In the genomic region with DNA sequence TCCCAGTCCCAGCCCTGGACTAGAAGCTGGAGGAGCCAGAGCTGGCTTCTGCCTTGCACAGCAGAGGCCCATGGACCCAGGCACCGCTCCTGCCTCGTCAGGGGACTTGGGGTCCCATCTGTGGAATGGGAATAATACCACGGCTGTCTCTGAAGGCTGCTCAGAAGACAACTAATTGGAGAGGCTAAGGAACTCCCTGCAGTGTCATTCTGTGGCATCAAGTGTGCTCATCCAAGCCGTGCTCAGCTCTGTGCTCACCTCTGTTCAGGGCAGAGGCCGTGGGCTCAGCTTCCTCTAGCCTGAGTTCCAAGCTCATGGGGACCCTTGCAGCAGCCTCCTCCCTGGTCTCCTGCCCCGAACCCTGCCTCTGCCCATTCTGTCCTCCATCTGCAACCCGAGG, we compare ENCODE assay signal across 18 cellular contexts. TPM values are rescaled to one million over a fixed set of nuclear protein-coding genes. Genes with fewer than 3 reads are reported as not detected.
DNase-seq lines count a peak whose midpoint lies in the region; ATAC-seq, FAIRE-seq and TF ChIP-seq lines count a peak whose summit lies in the region.
"Had no signal": no experiment of that assay in that cellular context is flagged by ENCODE, and none has a peak within 500 bp of the region (broad histone marks: within the 10 kb centered on the region; RNA-seq: fewer than 3 reads in every experiment).

No MANE protein-coding gene starts in this region.

- H3K36me3 ChIP-seq in astrocyte (ENCODE audit: insufficient read depth, low read length), result no peaks in the 10 kb centered on the region
- H3K36me3 ChIP-seq: BLaER1 treated with 17β-estradiol and CSF1 and Interleukin-3, amounts not matched to agents 10 nM and 100 nM; HAP-1 had no signal

- H3K9ac ChIP-seq in astrocyte (ENCODE audit: low read length), result no peak overlapping the region
- H3K9ac ChIP-seq: BLaER1 treated with 17β-estradiol and CSF1 and Interleukin-3, amounts not matched to agents 10 nM and 100 nM had no signal

- no peak overlapping the region for H3K27ac ChIP-seq in astrocyte (ENCODE audit: low read depth, low read length)
- H3K27ac ChIP-seq: BLaER1 treated with 17β-estradiol and CSF1 and Interleukin-3, amounts not matched to agents 10 nM and 100 nM had no signal

- peaks cover 26% of the 10 kb centered on the region for H3K27me3 ChIP-seq in astrocyte (ENCODE audit: insufficient read depth, low read length)

- H3K4me1 Mint-ChIP-seq in astrocyte (ENCODE audit: low read depth, unreplicated experiment), result peaks cover 4% of the 10 kb centered on the region
- H3K4me1 Mint-ChIP-seq in nephron progenitor cell, result peaks cover 12% of the 10 kb centered on the region

- no peak for FAIRE-seq in astrocyte (lab: Jason Lieb, UNC)
- FAIRE-seq: GM12878, GM18507 had no signal

- H4K20me1 ChIP-seq in astrocyte (ENCODE audit: insufficient read depth, low read length), result no peaks in the 10 kb centered on the region
- H4K20me1 ChIP-seq: BLaER1 treated with 17β-estradiol and CSF1 and Interleukin-3, amounts not matched to agents 10 nM and 100 nM had no signal

- H3K79me2 ChIP-seq in astrocyte (ENCODE audit: insufficient read depth, low read length), result no peaks in the 10 kb centered on the region

- no peaks in the 10 kb centered on the region for H3K36me3 Mint-ChIP-seq in astrocyte (ENCODE audit: low read depth, unreplicated experiment)
- H3K36me3 Mint-ChIP-seq in nephron progenitor cell (ENCODE audit: low read depth), result no peaks in the 10 kb centered on the region

- H3K27ac Mint-ChIP-seq in astrocyte (ENCODE audit: unreplicated experiment) (no peak overlapping the region), nephron progenitor cell (peak overlapping the region; percentile 36)
- H3K27ac Mint-ChIP-seq: CD4-positive, alpha-beta T cell had no signal

- no peak for ATAC-seq in Right ventricle myocardium superior (ENCODE audit: poor library complexity)
- ATAC-seq in left ventricle myocardium superior, result no peak
- ATAC-seq in sciatic nerve, result no peak
- ATAC-seq: GM12878 had no signal

- no peaks in the 10 kb centered on the region for H3K4me1 ChIP-seq in astrocyte (ENCODE audit: insufficient read depth, low read length)
- H3K4me1 ChIP-seq: HAP-1 had no signal

- no peaks in the 10 kb centered on the region for H3K9me3 ChIP-seq in astrocyte (ENCODE audit: insufficient read depth, low read depth, low read length)
- H3K9me3 ChIP-seq: BLaER1 treated with 17β-estradiol and CSF1 and Interleukin-3, amounts not matched to agents 10 nM and 100 nM; HAP-1 had no signal

- H3K9me3 Mint-ChIP-seq in astrocyte (ENCODE audit: unreplicated experiment) (no peaks in the 10 kb centered on the region), nephron progenitor cell (no peaks in the 10 kb centered on the region)
- H3K9me3 Mint-ChIP-seq: CD4-positive, alpha-beta T cell had no signal

- no peak overlapping the region for H3K4me2 ChIP-seq in astrocyte (ENCODE audit: low read length)
- H3K4me2 ChIP-seq: BLaER1 treated with 17β-estradiol and CSF1 and Interleukin-3, amounts not matched to agents 10 nM and 100 nM had no signal

- TF ChIP-seq CTCF in astrocyte (IDR thresholded peaks at IDR 0.05; ENCODE audit: insufficient read depth, low read depth, low read length) (no peak), nephron progenitor cell (IDR thresholded peaks at IDR 0.05) (no peak)

- peak overlapping the region; percentile 42 for H3K4me3 Mint-ChIP-seq in astrocyte (ENCODE audit: unreplicated experiment)
- no peak overlapping the region for H3K4me3 Mint-ChIP-seq in nephron progenitor cell
- H3K4me3 Mint-ChIP-seq: CD4-positive, alpha-beta T cell had no signal

- DNase-seq in Right ventricle myocardium superior (peak; percentile 11), left ventricle myocardium superior (no peak), astrocyte (ENCODE audit: low read depth) (no peak), nephron progenitor cell (no peak), sciatic nerve (ENCODE audit: low spot score) (peak; percentile 36), NCI-H1417 (lab: John Stamatoyannopoulos, UW) (no peak), COR-L47 (lab: John Stamatoyannopoulos, UW) (no peak), anterior cingulate cortex (lab: John Stamatoyannopoulos, UW) (no peak)
- DNase-seq: ACHN; CD4-positive, alpha-beta T cell; DMS79; GOT3 had no signal

- H3K27me3 Mint-ChIP-seq in astrocyte (ENCODE audit: low read depth, unreplicated experiment) (peaks cover 52% of the 10 kb centered on the region), nephron progenitor cell (ENCODE audit: low read depth, poor library complexity) (peaks cover 27% of the 10 kb centered on the region)

- no peak overlapping the region for H2AFZ ChIP-seq in astrocyte (ENCODE audit: low read depth, low read length)

- intact Hi-C loops in Right ventricle myocardium superior (cut with DNase I), result no loop called here
- intact Hi-C loops in left ventricle myocardium superior (cut with micrococcal nuclease), result no loop called here
- intact Hi-C loops in sciatic nerve (cut with DNase I), result no loop called here

- no peak overlapping the region for H3K4me3 ChIP-seq in astrocyte (ENCODE audit: insufficient read depth, low read depth, low read length)
- H3K4me3 ChIP-seq: BLaER1 treated with 17β-estradiol and CSF1 and Interleukin-3, amounts not matched to agents 10 nM and 100 nM; GM12878; HAP-1 had no signal

RNA-seq across cellular contexts. Expression of a gene that starts 31.8 kb away (rescaled TPM):
- 1.4 TPM for total RNA-seq in Right ventricle myocardium superior
- 3.3 TPM for total RNA-seq in left ventricle myocardium superior
- 1.2 and 2.1 TPM in 2 replicates for total RNA-seq in astrocyte
- total RNA-seq in sciatic nerve, result 1.8 TPM
- total RNA-seq: CD4-positive, alpha-beta T cell; G401; GM12878; HT-29 had no signal

Comparison
In these comparisons a context has a peak if more than half of its experiments do, and no peak if none do; other contexts are left out.
1. DNase-seq: peak in Right ventricle myocardium superior (single experiment) and sciatic nerve (single experiment); none in left ventricle myocardium superior (single experiment), astrocyte (single experiment), nephron progenitor cell (single experiment), NCI-H1417 (0 of 3), COR-L47 (single experiment) and anterior cingulate cortex (0 of 58).